ENCODE assay signal across 24 cellular contexts in genomic region chr12:130655881-130656280, GRCh38.
DNase-seq lines count a peak whose midpoint lies in the region; ATAC-seq, FAIRE-seq and TF ChIP-seq lines count a peak whose summit lies in the region.
"Had no signal": no experiment of that assay in that cellular context is flagged by ENCODE, and none has a peak within 500 bp of the region (broad histone marks: within the 10 kb centered on the region; RNA-seq: fewer than 3 reads in every experiment).

No MANE protein-coding gene starts in this region.

- POLR2A ChIA-PET in SK-N-SH (lab: Yijun Ruan, JAX): no interaction called here

- no peak overlapping the region for H2AFZ ChIP-seq in neuronal stem cell (ENCODE audit: low read length)
- H2AFZ ChIP-seq in SK-N-SH (ENCODE audit: low read depth): no peak overlapping the region
- H2AFZ ChIP-seq: GM23338 had no signal

- no peaks in the 10 kb centered on the region for H3K36me3 ChIP-seq in BLaER1
- no peaks in the 10 kb centered on the region for H3K36me3 ChIP-seq in kidney (ENCODE audit: control insufficient read depth in 1 of 2, insufficient read depth in 2 of 2, low read length in 2 of 2)
- H3K36me3 ChIP-seq in neuronal stem cell (replicated peaks in 1 of 2; ENCODE audit: control insufficient read depth in 2 of 2, insufficient read depth in 2 of 2, low read length in 2 of 2): no peaks in the 10 kb centered on the region
- H3K36me3 ChIP-seq in SK-N-SH (replicated peaks in 1 of 2; ENCODE audit: control insufficient read depth in 1 of 2, insufficient read depth in 2 of 2, low read length in 1 of 2): no peaks in the 10 kb centered on the region
- H3K36me3 ChIP-seq: HAP-1 had no signal

- no peaks in the 10 kb centered on the region for H3K36me3 Mint-ChIP-seq in chondrocyte (ENCODE audit: low read depth)
- H3K36me3 Mint-ChIP-seq: CD4-positive, CD25-positive, alpha-beta regulatory T cell; CD8-positive, alpha-beta T cell had no signal

- ATAC-seq in GM18517 (IDR thresholded peaks at IDR 0.05; ENCODE audit: unreplicated experiment) (no peak), HG02885 (IDR thresholded peaks at IDR 0.05; ENCODE audit: poor library complexity, unreplicated experiment) (no peak)
- ATAC-seq: CD8-positive, alpha-beta T cell; GM23338 had no signal

- H3K4me1 ChIP-seq in BLaER1: peaks cover 78% of the 10 kb centered on the region
- H3K4me1 ChIP-seq in kidney (ENCODE audit: control insufficient read depth in 1 of 2, insufficient read depth in 1 of 2, low read depth in 1 of 2, low read length in 2 of 2): no peaks in the 10 kb centered on the region
- peaks cover 0 to 12% of the 10 kb centered on the region in 2 donors for H3K4me1 ChIP-seq in neuronal stem cell (ENCODE audit: control insufficient read depth in 2 of 2, insufficient read depth in 1 of 2, low read depth in 1 of 2, low read length in 2 of 2)
- H3K4me1 ChIP-seq in SK-N-SH (ENCODE audit: control insufficient read depth in 1 of 2, insufficient read depth in 2 of 2, low read depth in 1 of 2, low read length in 1 of 2): peaks cover 0 to 10% of the 10 kb centered on the region in 2 experiments; a peak in 1 of 4 replicates
- H3K4me1 ChIP-seq: Caco-2, HAP-1 had no signal

- no peak for TF ChIP-seq RAD21 in SK-N-SH (IDR thresholded peaks at IDR 0.05; ENCODE audit: low read length)

- no peak overlapping the region for H2BK12ac ChIP-seq in neuronal stem cell (ENCODE audit: low read length)

- H3K27me3 Mint-ChIP-seq in chondrocyte (ENCODE audit: low read depth): peaks cover 10% of the 10 kb centered on the region
- H3K27me3 Mint-ChIP-seq: CD4-positive, CD25-positive, alpha-beta regulatory T cell had no signal

- H3K4ac ChIP-seq in neuronal stem cell (ENCODE audit: low read length): no peak overlapping the region

- no peak overlapping the region for H2BK5ac ChIP-seq in neuronal stem cell (ENCODE audit: low read length)

- no peaks in the 10 kb centered on the region for H3K79me2 ChIP-seq in SK-N-SH (ENCODE audit: insufficient read depth)

- peak overlapping the region; percentile 56; the same call in 1 of the 2 replicates for H3K9ac ChIP-seq in BLaER1
- H3K9ac ChIP-seq in kidney (ENCODE audit: low read length in 2 of 2): no peak overlapping the region
- no peak overlapping the region for H3K9ac ChIP-seq in neuronal stem cell (ENCODE audit: low read depth, low read length, poor library complexity)
- H3K9ac ChIP-seq in SK-N-SH: no peak overlapping the region

- peak overlapping the region; percentile 4 for H3K18ac ChIP-seq in neuronal stem cell (ENCODE audit: low read length)

- H3K23ac ChIP-seq in neuronal stem cell (ENCODE audit: low read depth, low read length, poor library complexity): no peak overlapping the region

- H3K9me3 ChIP-seq in BLaER1 (peaks cover 14% of the 10 kb centered on the region; the same call in 1 of the 2 replicates), kidney (ENCODE audit: control insufficient read depth in 1 of 2, low read length in 2 of 2) (no peaks in the 10 kb centered on the region), neuronal stem cell (replicated peaks in 1 of 2; ENCODE audit: control insufficient read depth in 2 of 2, insufficient read depth in 1 of 2, low read depth in 1 of 2, low read length in 2 of 2) (no peaks in the 10 kb centered on the region), SK-N-SH (no peaks in the 10 kb centered on the region)
- H3K9me3 ChIP-seq: Caco-2, HAP-1 had no signal

- no peaks in the 10 kb centered on the region for H3F3A ChIP-seq in SK-N-SH (replicated peaks; ENCODE audit: insufficient read depth)

- no peaks in the 10 kb centered on the region for H3K27me3 ChIP-seq in BLaER1
- H3K27me3 ChIP-seq in neuronal stem cell (ENCODE audit: control insufficient read depth in 3 of 3, insufficient read depth in 3 of 3, low read depth in 1 of 3, low read length in 3 of 3): no peaks in the 10 kb centered on the region
- no peaks in the 10 kb centered on the region for H3K27me3 ChIP-seq in SK-N-SH (ENCODE audit: insufficient read depth)

- H3K9me3 Mint-ChIP-seq in chondrocyte (ENCODE audit: low read depth): peaks cover 9% of the 10 kb centered on the region

- CTCF ChIA-PET in SK-N-SH (lab: Yijun Ruan, JAX): no interaction called here

- H4K8ac ChIP-seq in neuronal stem cell (ENCODE audit: low read depth, low read length): no peak overlapping the region

- H3K4me3 ChIP-seq in BLaER1: peak overlapping the region; percentile 23; the same call in 1 of the 2 replicates
- no peak overlapping the region for H3K4me3 ChIP-seq in kidney (ENCODE audit: low read length in 2 of 2)
- H3K4me3 ChIP-seq in neuronal stem cell (ENCODE audit: low read length in 2 of 2): no peak overlapping the region
- H3K4me3 ChIP-seq in SK-N-SH (ENCODE audit: low read depth in 2 of 2, low read length in 1 of 2): no peak overlapping the region
- H3K4me3 ChIP-seq: GM23338, HAP-1 had no signal

- H4K20me1 ChIP-seq in BLaER1: no peaks in the 10 kb centered on the region
- no peaks in the 10 kb centered on the region for H4K20me1 ChIP-seq in SK-N-SH (ENCODE audit: insufficient read depth)

- no peak overlapping the region for H2BK120ac ChIP-seq in neuronal stem cell (ENCODE audit: low read depth, low read length)

- TF ChIP-seq EP300 in SK-N-SH (IDR thresholded peaks at IDR 0.05; ENCODE audit: borderline replicate concordance in 1 of 2, low read depth in 1 of 2, low read length in 1 of 2): no peak

- no peak for TF ChIP-seq CTCF in chondrocyte (IDR thresholded peaks at IDR 0.05)
- TF ChIP-seq CTCF in kidney (IDR thresholded peaks at IDR 0.05; ENCODE audit: borderline replicate concordance, extremely low read depth, insufficient read depth): no peak
- TF ChIP-seq CTCF in SK-N-SH (IDR thresholded peaks at IDR 0.05): no peak

- H3K27ac ChIP-seq in BLaER1: peak overlapping the region; percentile 46
- H3K27ac ChIP-seq in kidney (ENCODE audit: low read depth in 2 of 2, low read length in 2 of 2): no peak overlapping the region
- H3K27ac ChIP-seq in neuronal stem cell (replicated peaks; ENCODE audit: low read length): no peak overlapping the region
- peak overlapping the region in 1 of 2 experiments; percentile 34; a peak in 1 of 4 replicates for H3K27ac ChIP-seq in SK-N-SH (ENCODE audit: low read depth in 2 of 2, low read length in 1 of 2)
- H3K27ac ChIP-seq: 22Rv1, C4-2B had no signal

- DNase-seq in chondrocyte (ENCODE audit: low spot score) (peak; percentile 40), kidney (peak; percentile 47), neuronal stem cell (ENCODE audit: low spot score) (no peak), superior temporal gyrus (ENCODE audit: extremely low spot score) (no peak), SK-N-SH (no peak)
- DNase-seq: Caco-2; CD4-positive, CD25-positive, alpha-beta regulatory T cell; CD8-positive, alpha-beta T cell; DMS153; DND-41; HFFc6 had no signal

- H3K79me1 ChIP-seq in neuronal stem cell (ENCODE audit: low read depth, low read length): no peaks in the 10 kb centered on the region

- peak overlapping the region; percentile 42 for H4K91ac ChIP-seq in neuronal stem cell (ENCODE audit: low read depth, low read length, poor library complexity)

- whole genome bisulfite sequencing in neuronal stem cell (ENCODE audit: extremely low coverage in 2 of 2, insufficient read length in 2 of 2, insufficient replicate concordance in 1 of 2), 2 donors: no CpG with 5 or more reads among the region's 9 CpGs
- 37% methylated on average over 9 of the region's 9 CpGs for WGBS in SK-N-SH (ENCODE audit: low lambda C conversion rate)

- no peak for FAIRE-seq in kidney (lab: Jason Lieb, UNC)
- FAIRE-seq: A204.1, G401.6, GM12892, GM19239, H54 had no signal

- no peak overlapping the region for H3K14ac ChIP-seq in neuronal stem cell (ENCODE audit: low read length)

- H3K4me2 ChIP-seq in BLaER1 (peak overlapping the region; percentile 83), neuronal stem cell (ENCODE audit: insufficient read depth, low read length, poor library complexity, severe bottlenecking) (no peak overlapping the region), SK-N-SH (no peak overlapping the region)
- H3K4me2 ChIP-seq: GM23338 had no signal

- H3K9me2 ChIP-seq in SK-N-SH: no peaks in the 10 kb centered on the region

- H2BK15ac ChIP-seq in neuronal stem cell (ENCODE audit: low read length): no peak overlapping the region

- peak overlapping the region; percentile 66 for H2AK5ac ChIP-seq in neuronal stem cell (ENCODE audit: low read depth, low read length)

- H3K4me3 Mint-ChIP-seq in chondrocyte (ENCODE audit: unreplicated experiment): no peak overlapping the region
- H3K4me3 Mint-ChIP-seq: B cell; CD4-positive, CD25-positive, alpha-beta regulatory T cell; CD8-positive, alpha-beta T cell; GM23338; HFFc6 had no signal

- H3K4me1 Mint-ChIP-seq in chondrocyte (ENCODE audit: low read depth): no peaks in the 10 kb centered on the region
- H3K4me1 Mint-ChIP-seq: B cell; CD4-positive, CD25-positive, alpha-beta regulatory T cell; GM23338 had no signal

- intact Hi-C loops in kidney (cut with DNase I): no loop called here

- no peak overlapping the region for H3K27ac Mint-ChIP-seq in chondrocyte (ENCODE audit: unreplicated experiment)
- H3K27ac Mint-ChIP-seq: B cell; CD8-positive, alpha-beta T cell; GM23338; HFFc6 had no signal

TF ChIP-seq in SK-N-SH, 30 proteins besides CTCF, POLR2A, EP300 and RAD21 (continues in another document):
- no peak for TF ChIP-seq TAF1 (IDR thresholded peaks at IDR 0.05; ENCODE audit: borderline replicate concordance, low read depth, low read length)
- TF ChIP-seq ZBTB33 (IDR thresholded peaks at IDR 0.05; ENCODE audit: borderline replicate concordance, low read depth): no peak
- TF ChIP-seq YY1 (IDR thresholded peaks at IDR 0.05; ENCODE audit: low read depth): no peak

Comparison
In these comparisons a context has a peak if more than half of its experiments do, and no peak if none do; other contexts are left out.
1. DNase-seq: peak in chondrocyte (single experiment) and kidney (single experiment); none in neuronal stem cell (single experiment), superior temporal gyrus (single experiment) and SK-N-SH (single experiment).